Comparison of ENCODE assay signal across 26 cellular contexts in genomic region chr5:136077046-136077445, GRCh38.
"Had no signal": no experiment of that assay in that cellular context is flagged by ENCODE, and none has a peak within 500 bp of the region (broad histone marks: within the 10 kb centered on the region; RNA-seq: fewer than 3 reads in every experiment).

No MANE protein-coding gene starts in this region.

- H3K4me3 Mint-ChIP-seq: immature natural killer cell; naive thymus-derived CD8-positive, alpha-beta T cell; nephron progenitor cell; neural progenitor cell; stimulated activated memory B cell treated with anti-CD40 and anti-IgM and Interleukin-4, amounts not matched to agents 10 μg/mL and 1 μg/mL and 100 μg/mL, for 72 hours; stimulated activated naive CD8-positive, alpha-beta T cell treated with anti-CD3 and anti-CD28 coated beads, Interleukin-15, amount 100 ng/mL, for 72 hours had no signal

- H3K9me3 Mint-ChIP-seq: immature natural killer cell; naive thymus-derived CD8-positive, alpha-beta T cell; nephron progenitor cell; neural progenitor cell; stimulated activated memory B cell treated with anti-CD40 and anti-IgM and Interleukin-4, amounts not matched to agents 10 μg/mL and 1 μg/mL and 100 μg/mL, for 72 hours; stimulated activated naive CD8-positive, alpha-beta T cell treated with anti-CD3 and anti-CD28 coated beads, Interleukin-15, amount 100 ng/mL, for 72 hours had no signal

- H3K27ac Mint-ChIP-seq: immature natural killer cell; naive thymus-derived CD8-positive, alpha-beta T cell; nephron progenitor cell; neural progenitor cell; progenitor cell of endocrine pancreas; stimulated activated memory B cell treated with anti-CD40 and anti-IgM and Interleukin-4, amounts not matched to agents 10 μg/mL and 1 μg/mL and 100 μg/mL, for 72 hours had no signal

- FAIRE-seq: islet of Langerhans, kidney, urothelium cell line had no signal

- DNase-seq: hypothalamus; immature natural killer cell; kidney; left colon; left lung; lower lobe of right lung; mammary epithelial cell; mesenchymal stem cell; naive thymus-derived CD8-positive, alpha-beta T cell; nephron progenitor cell; occipital lobe; ovary; stimulated activated CD4-positive, alpha-beta T cell treated with anti-CD3 and anti-CD28 coated beads, Interleukin-1b, Interleukin-23, amount 100 ng/mL, for 48 hours; stimulated activated CD4-positive, alpha-beta T cell treated with anti-CD3 and anti-CD28 coated beads, Interleukin-2, amount 100 ng/mL, for 48 hours; stimulated activated CD4-positive, alpha-beta T cell treated with anti-CD3 and anti-CD28 coated beads, Interleukin-4, amount 100 ng/mL, for 4 hours; stimulated activated CD8-positive, alpha-beta memory T cell treated with anti-CD3 and anti-CD28 coated beads, Interleukin-4, amount 100 ng/mL, for 48 hours; stimulated activated naive CD4-positive, alpha-beta T cell treated with Interleukin-2 at 50 U/mL for 16 hours; stimulated activated naive CD8-positive, alpha-beta T cell treated with anti-CD3 and anti-CD28 coated beads, Interleukin-15, amount 100 ng/mL, for 72 hours; substantia nigra; upper lobe of left lung had no signal

- H3K4me1 Mint-ChIP-seq: nephron progenitor cell, neural progenitor cell had no signal

- H3K36me3 Mint-ChIP-seq: immature natural killer cell; naive thymus-derived CD8-positive, alpha-beta T cell; neural progenitor cell; stimulated activated memory B cell treated with anti-CD40 and anti-IgM and Interleukin-4, amounts not matched to agents 10 μg/mL and 1 μg/mL and 100 μg/mL, for 72 hours had no signal

- ATAC-seq: left colon; left lung; lower lobe of right lung; naive thymus-derived CD8-positive, alpha-beta T cell; right lobe of liver; stimulated activated memory B cell treated with anti-CD40 and anti-IgM and Interleukin-4, amounts not matched to agents 10 μg/mL and 1 μg/mL and 100 μg/mL, for 72 hours; stimulated activated naive CD8-positive, alpha-beta T cell treated with anti-CD3 and anti-CD28 coated beads, Interleukin-15, amount 100 ng/mL, for 72 hours had no signal
